Comparison of ENCODE assay signal across 1 cellular context in the genomic region with DNA sequence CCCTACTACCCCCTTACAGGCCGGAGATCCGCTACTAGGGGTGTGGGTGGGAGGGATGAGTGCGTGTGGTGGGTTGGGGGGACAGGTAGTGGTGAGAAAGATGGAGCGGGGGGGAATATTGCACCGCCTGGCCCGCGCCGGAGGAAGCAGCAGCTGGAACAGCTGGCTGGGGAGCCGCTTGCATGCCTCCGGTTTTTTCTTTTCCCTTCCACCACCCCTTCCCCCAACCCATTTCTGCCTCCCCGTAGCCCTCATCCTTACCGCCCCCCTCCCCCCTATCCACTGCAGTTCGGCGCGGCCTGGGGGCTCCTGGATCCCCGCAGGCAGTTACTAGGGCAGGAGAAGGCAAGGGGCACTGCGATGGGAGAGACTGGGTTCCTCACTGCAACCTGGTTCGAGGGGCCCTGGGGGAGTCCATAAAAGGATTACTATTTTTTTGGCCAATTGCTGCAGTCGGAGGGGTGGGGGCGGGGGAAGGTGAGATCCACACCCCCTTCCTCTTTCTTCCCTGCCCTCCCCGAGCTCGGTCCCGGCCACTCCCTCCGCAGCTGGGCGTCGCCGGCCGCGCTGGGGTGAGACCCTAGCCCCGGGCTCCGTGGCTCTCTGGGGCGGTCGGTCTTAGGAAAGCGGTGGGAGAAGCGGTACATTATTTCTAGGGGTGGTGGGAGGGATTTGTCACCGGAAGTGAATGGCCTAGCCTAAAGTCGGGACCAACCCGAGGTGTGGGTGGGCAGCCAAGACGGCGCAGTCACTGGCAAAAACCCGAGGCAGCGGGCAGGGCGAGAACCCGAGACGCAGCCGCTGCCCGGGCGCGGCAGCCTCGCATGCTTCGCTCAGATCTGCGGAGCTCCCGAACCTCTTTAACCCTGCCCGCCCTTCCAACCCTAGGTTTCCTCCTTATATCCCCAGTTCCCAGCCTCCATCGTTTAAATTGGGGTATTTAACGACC.
TF ChIP-seq lines count a peak whose summit lies in the region.

No MANE protein-coding gene starts in this region.

TF ChIP-seq in HepG2, 621 proteins besides CTCF, POLR2A, EP300 and RAD21 (continued from another document and continues in another):
- TF ChIP-seq, protein P1, sequence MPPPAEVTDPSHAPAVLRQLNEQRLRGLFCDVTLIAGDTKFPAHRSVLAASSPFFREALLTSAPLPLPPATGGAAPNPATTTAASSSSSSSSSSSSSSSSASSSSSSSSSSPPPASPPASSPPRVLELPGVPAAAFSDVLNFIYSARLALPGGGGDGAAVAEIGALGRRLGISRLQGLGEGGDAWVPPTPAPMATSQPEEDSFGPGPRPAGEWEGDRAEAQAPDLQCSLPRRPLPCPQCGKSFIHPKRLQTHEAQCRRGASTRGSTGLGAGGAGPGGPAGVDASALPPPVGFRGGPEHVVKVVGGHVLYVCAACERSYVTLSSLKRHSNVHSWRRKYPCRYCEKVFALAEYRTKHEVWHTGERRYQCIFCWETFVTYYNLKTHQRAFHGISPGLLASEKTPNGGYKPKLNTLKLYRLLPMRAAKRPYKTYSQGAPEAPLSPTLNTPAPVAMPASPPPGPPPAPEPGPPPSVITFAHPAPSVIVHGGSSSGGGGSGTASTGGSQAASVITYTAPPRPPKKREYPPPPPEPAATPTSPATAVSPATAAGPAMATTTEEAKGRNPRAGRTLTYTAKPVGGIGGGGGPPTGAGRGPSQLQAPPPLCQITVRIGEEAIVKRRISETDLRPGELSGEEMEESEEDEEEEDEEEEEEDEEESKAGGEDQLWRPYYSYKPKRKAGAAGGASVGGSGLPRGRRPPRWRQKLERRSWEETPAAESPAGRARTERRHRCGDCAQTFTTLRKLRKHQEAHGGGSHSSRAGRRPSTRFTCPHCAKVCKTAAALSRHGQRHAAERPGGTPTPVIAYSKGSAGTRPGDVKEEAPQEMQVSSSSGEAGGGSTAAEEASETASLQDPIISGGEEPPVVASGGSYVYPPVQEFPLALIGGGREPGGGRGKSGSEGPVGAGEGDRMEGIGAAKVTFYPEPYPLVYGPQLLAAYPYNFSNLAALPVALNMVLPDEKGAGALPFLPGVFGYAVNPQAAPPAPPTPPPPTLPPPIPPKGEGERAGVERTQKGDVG (CRISPR knock-in tag; IDR thresholded peaks at IDR 0.05; ENCODE audit: borderline replicate concordance): peak; percentile 13; the same call in 1 of the 2 replicates
- no peak; the same call in 1 of the 2 replicates for TF ChIP-seq ZNF777 (CRISPR knock-in tag; IDR thresholded peaks at IDR 0.05)
- TF ChIP-seq ZNF253 (CRISPR knock-in tag; IDR thresholded peaks at IDR 0.05; ENCODE audit: borderline replicate concordance): 0 out of 2 replicates have a peak, but pooled peaks have one; percentile 39
- TF ChIP-seq NONO (IDR thresholded peaks at IDR 0.05): no peak
- TF ChIP-seq NONO (CRISPR knock-in tag; conservative IDR thresholded peaks at IDR 0.05): peak; percentile 49; the same call in 1 of the 2 replicates
- no peak for TF ChIP-seq SUZ12 (IDR thresholded peaks at IDR 0.05; ENCODE audit: low read depth, low read length)
- no peak for TF ChIP-seq HCFC1 (IDR thresholded peaks at IDR 0.05; ENCODE audit: low read depth, low read length)
- TF ChIP-seq, protein P2, sequence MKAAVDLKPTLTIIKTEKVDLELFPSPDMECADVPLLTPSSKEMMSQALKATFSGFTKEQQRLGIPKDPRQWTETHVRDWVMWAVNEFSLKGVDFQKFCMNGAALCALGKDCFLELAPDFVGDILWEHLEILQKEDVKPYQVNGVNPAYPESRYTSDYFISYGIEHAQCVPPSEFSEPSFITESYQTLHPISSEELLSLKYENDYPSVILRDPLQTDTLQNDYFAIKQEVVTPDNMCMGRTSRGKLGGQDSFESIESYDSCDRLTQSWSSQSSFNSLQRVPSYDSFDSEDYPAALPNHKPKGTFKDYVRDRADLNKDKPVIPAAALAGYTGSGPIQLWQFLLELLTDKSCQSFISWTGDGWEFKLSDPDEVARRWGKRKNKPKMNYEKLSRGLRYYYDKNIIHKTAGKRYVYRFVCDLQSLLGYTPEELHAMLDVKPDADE (CRISPR knock-in tag; IDR thresholded peaks at IDR 0.05): peak; percentile 9; the same call in 1 of the 2 replicates
- TF ChIP-seq, protein P3, sequence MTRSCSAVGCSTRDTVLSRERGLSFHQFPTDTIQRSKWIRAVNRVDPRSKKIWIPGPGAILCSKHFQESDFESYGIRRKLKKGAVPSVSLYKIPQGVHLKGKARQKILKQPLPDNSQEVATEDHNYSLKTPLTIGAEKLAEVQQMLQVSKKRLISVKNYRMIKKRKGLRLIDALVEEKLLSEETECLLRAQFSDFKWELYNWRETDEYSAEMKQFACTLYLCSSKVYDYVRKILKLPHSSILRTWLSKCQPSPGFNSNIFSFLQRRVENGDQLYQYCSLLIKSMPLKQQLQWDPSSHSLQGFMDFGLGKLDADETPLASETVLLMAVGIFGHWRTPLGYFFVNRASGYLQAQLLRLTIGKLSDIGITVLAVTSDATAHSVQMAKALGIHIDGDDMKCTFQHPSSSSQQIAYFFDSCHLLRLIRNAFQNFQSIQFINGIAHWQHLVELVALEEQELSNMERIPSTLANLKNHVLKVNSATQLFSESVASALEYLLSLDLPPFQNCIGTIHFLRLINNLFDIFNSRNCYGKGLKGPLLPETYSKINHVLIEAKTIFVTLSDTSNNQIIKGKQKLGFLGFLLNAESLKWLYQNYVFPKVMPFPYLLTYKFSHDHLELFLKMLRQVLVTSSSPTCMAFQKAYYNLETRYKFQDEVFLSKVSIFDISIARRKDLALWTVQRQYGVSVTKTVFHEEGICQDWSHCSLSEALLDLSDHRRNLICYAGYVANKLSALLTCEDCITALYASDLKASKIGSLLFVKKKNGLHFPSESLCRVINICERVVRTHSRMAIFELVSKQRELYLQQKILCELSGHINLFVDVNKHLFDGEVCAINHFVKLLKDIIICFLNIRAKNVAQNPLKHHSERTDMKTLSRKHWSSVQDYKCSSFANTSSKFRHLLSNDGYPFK (CRISPR knock-in tag; IDR thresholded peaks at IDR 0.05; ENCODE audit: borderline replicate concordance): no peak
- peak; percentile 82; the same call in 1 of the 2 replicates for TF ChIP-seq ATF7-NPFF (CRISPR knock-in tag; IDR thresholded peaks at IDR 0.05; ENCODE audit: low read depth)
- no peak; the same call in 1 of the 2 replicates for TF ChIP-seq ZFP82 (CRISPR knock-in tag; IDR thresholded peaks at IDR 0.05; ENCODE audit: borderline replicate concordance)
- peak; percentile 47; the same call in 1 of the 2 replicates for TF ChIP-seq BCL6 (CRISPR knock-in tag; IDR thresholded peaks at IDR 0.05)
- TF ChIP-seq, protein P4, sequence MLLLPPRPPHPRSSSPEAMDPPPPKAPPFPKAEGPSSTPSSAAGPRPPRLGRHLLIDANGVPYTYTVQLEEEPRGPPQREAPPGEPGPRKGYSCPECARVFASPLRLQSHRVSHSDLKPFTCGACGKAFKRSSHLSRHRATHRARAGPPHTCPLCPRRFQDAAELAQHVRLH (CRISPR knock-in tag; IDR thresholded peaks at IDR 0.05; ENCODE audit: borderline replicate concordance, low read depth): no peak
- TF ChIP-seq ATM (IDR thresholded peaks at IDR 0.05; ENCODE audit: borderline replicate concordance): no peak
- TF ChIP-seq, protein P5, sequence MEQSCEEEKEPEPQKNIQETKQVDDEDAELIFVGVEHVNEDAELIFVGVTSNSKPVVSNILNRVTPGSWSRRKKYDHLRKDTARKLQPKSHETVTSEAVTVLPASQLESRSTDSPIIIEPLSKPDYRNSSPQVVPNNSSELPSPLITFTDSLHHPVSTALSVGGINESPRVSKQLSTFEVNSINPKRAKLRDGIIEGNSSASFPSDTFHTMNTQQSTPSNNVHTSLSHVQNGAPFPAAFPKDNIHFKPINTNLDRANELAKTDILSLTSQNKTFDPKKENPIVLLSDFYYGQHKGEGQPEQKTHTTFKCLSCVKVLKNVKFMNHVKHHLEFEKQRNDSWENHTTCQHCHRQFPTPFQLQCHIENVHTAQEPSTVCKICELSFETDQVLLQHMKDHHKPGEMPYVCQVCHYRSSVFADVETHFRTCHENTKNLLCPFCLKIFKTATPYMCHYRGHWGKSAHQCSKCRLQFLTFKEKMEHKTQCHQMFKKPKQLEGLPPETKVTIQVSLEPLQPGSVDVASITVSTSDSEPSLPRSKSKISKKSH (CRISPR knock-in tag; IDR thresholded peaks at IDR 0.05; ENCODE audit: borderline replicate concordance): no peak; the same call in 1 of the 2 replicates
- no peak for TF ChIP-seq BHLHE40 (IDR thresholded peaks at IDR 0.05; ENCODE audit: low read length)
- no peak for TF ChIP-seq ONECUT2 (CRISPR knock-in tag; IDR thresholded peaks at IDR 0.05)
- no peak for TF ChIP-seq ZIK1 (CRISPR knock-in tag; IDR thresholded peaks at IDR 0.05; ENCODE audit: borderline replicate concordance, low read depth)
- TF ChIP-seq ZFP1 (CRISPR knock-in tag; IDR thresholded peaks at IDR 0.05): no peak; the same call in 1 of the 2 replicates
- TF ChIP-seq, protein P6, sequence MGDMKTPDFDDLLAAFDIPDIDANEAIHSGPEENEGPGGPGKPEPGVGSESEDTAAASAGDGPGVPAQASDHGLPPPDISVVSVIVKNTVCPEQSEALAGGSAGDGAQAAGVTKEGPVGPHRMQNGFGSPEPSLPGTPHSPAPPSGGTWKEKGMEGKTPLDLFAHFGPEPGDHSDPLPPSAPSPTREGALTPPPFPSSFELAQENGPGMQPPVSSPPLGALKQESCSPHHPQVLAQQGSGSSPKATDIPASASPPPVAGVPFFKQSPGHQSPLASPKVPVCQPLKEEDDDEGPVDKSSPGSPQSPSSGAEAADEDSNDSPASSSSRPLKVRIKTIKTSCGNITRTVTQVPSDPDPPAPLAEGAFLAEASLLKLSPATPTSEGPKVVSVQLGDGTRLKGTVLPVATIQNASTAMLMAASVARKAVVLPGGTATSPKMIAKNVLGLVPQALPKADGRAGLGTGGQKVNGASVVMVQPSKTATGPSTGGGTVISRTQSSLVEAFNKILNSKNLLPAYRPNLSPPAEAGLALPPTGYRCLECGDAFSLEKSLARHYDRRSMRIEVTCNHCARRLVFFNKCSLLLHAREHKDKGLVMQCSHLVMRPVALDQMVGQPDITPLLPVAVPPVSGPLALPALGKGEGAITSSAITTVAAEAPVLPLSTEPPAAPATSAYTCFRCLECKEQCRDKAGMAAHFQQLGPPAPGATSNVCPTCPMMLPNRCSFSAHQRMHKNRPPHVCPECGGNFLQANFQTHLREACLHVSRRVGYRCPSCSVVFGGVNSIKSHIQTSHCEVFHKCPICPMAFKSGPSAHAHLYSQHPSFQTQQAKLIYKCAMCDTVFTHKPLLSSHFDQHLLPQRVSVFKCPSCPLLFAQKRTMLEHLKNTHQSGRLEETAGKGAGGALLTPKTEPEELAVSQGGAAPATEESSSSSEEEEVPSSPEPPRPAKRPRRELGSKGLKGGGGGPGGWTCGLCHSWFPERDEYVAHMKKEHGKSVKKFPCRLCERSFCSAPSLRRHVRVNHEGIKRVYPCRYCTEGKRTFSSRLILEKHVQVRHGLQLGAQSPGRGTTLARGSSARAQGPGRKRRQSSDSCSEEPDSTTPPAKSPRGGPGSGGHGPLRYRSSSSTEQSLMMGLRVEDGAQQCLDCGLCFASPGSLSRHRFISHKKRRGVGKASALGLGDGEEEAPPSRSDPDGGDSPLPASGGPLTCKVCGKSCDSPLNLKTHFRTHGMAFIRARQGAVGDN (CRISPR knock-in tag; IDR thresholded peaks at IDR 0.05): peak; percentile 88
- TF ChIP-seq, protein P7, sequence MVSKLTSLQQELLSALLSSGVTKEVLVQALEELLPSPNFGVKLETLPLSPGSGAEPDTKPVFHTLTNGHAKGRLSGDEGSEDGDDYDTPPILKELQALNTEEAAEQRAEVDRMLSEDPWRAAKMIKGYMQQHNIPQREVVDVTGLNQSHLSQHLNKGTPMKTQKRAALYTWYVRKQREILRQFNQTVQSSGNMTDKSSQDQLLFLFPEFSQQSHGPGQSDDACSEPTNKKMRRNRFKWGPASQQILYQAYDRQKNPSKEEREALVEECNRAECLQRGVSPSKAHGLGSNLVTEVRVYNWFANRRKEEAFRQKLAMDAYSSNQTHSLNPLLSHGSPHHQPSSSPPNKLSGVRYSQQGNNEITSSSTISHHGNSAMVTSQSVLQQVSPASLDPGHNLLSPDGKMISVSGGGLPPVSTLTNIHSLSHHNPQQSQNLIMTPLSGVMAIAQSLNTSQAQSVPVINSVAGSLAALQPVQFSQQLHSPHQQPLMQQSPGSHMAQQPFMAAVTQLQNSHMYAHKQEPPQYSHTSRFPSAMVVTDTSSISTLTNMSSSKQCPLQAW (CRISPR knock-in tag; IDR thresholded peaks at IDR 0.05): peak; percentile 47; the same call in 1 of the 2 replicates
- TF ChIP-seq, protein P8, sequence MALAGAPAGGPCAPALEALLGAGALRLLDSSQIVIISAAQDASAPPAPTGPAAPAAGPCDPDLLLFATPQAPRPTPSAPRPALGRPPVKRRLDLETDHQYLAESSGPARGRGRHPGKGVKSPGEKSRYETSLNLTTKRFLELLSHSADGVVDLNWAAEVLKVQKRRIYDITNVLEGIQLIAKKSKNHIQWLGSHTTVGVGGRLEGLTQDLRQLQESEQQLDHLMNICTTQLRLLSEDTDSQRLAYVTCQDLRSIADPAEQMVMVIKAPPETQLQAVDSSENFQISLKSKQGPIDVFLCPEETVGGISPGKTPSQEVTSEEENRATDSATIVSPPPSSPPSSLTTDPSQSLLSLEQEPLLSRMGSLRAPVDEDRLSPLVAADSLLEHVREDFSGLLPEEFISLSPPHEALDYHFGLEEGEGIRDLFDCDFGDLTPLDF (CRISPR knock-in tag; IDR thresholded peaks at IDR 0.05): no peak; the same call in 1 of the 2 replicates
- no peak for TF ChIP-seq ZKSCAN1 (IDR thresholded peaks at IDR 0.05; ENCODE audit: low read length)
- no peak for TF ChIP-seq ZNF460 (CRISPR knock-in tag; IDR thresholded peaks at IDR 0.05; ENCODE audit: borderline replicate concordance)
- TF ChIP-seq ZNF550 (CRISPR knock-in tag; IDR thresholded peaks at IDR 0.05; ENCODE audit: borderline replicate concordance): no peak
- TF ChIP-seq, protein P9, sequence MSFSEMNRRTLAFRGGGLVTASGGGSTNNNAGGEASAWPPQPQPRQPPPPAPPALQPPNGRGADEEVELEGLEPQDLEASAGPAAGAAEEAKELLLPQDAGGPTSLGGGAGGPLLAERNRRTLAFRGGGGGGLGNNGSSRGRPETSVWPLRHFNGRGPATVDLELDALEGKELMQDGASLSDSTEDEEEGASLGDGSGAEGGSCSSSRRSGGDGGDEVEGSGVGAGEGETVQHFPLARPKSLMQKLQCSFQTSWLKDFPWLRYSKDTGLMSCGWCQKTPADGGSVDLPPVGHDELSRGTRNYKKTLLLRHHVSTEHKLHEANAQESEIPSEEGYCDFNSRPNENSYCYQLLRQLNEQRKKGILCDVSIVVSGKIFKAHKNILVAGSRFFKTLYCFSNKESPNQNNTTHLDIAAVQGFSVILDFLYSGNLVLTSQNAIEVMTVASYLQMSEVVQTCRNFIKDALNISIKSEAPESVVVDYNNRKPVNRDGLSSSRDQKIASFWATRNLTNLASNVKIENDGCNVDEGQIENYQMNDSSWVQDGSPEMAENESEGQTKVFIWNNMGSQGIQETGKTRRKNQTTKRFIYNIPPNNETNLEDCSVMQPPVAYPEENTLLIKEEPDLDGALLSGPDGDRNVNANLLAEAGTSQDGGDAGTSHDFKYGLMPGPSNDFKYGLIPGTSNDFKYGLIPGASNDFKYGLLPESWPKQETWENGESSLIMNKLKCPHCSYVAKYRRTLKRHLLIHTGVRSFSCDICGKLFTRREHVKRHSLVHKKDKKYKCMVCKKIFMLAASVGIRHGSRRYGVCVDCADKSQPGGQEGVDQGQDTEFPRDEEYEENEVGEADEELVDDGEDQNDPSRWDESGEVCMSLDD (CRISPR knock-in tag; IDR thresholded peaks at IDR 0.05; ENCODE audit: borderline replicate concordance): no peak
- peak; percentile 8; the same call in 1 of the 2 replicates for TF ChIP-seq ZMYM3 (CRISPR knock-in tag; IDR thresholded peaks at IDR 0.05)
- no peak for TF ChIP-seq ZNF24 (IDR thresholded peaks at IDR 0.05)
- TF ChIP-seq KDM2A (CRISPR knock-in tag; IDR thresholded peaks at IDR 0.05; ENCODE audit: borderline replicate concordance, low read depth): peak; percentile 79
- no peak for TF ChIP-seq ZNF44 (CRISPR knock-in tag; IDR thresholded peaks at IDR 0.05)
